Comparison of ENCODE assay signal across 8 cellular contexts in genomic region chr13:100392709-100393630, GRCh38.
DNase-seq lines count a peak whose midpoint lies in the region; ATAC-seq and TF ChIP-seq lines count a peak whose summit lies in the region.

No MANE protein-coding gene starts in this region.

- no peak for TF ChIP-seq CTCF in endodermal cell (conservative IDR thresholded peaks at IDR 0.05)

- ATAC-seq in GM19438 (IDR thresholded peaks at IDR 0.05; ENCODE audit: low read depth, unreplicated experiment) = peak; percentile 39
- ATAC-seq in stimulated activated naive B cell treated with anti-CD40 and anti-IgM and Interleukin-4, amounts not matched to agents 10 μg/mL and 1 μg/mL and 100 μg/mL, for 72 hours (replicated peaks) = peak; percentile 98 to 99

- no peaks in the 10 kb centered on the region for H3K9me3 ChIP-seq in endodermal cell (ENCODE audit: control insufficient read depth, low read length)

- 87 to 90% methylated on average over 9 to 12 of the region's 12 CpGs for WGBS in endodermal cell (ENCODE audit: insufficient coverage in 1 of 2, insufficient read length in 1 of 2), 2 experiments

- in situ Hi-C loops in KBM-7 (cut with MboI; ENCODE audit: low pct_unique_long_range_greater_than_20kb, low sequenced_read_pairs) = no loop called here

- H3K9me3 Mint-ChIP-seq in endodermal cell = no peaks in the 10 kb centered on the region
- H3K9me3 Mint-ChIP-seq in stimulated activated naive B cell treated with anti-CD40 and anti-IgM and Interleukin-4, amounts not matched to agents 10 μg/mL and 1 μg/mL and 100 μg/mL, for 72 hours = no peaks in the 10 kb centered on the region

- no peaks in the 10 kb centered on the region for H3K4me1 ChIP-seq in endodermal cell (ENCODE audit: control insufficient read depth, insufficient read depth, low read length)

- H3K36me3 Mint-ChIP-seq in endodermal cell (ENCODE audit: low read depth) = peaks cover 13% of the 10 kb centered on the region
- peaks cover 0 to 3% of the 10 kb centered on the region in 2 donors for H3K36me3 Mint-ChIP-seq in stimulated activated naive B cell treated with anti-CD40 and anti-IgM and Interleukin-4, amounts not matched to agents 10 μg/mL and 1 μg/mL and 100 μg/mL, for 72 hours

- peak overlapping the region; percentile 82 for H3K27ac Mint-ChIP-seq in endodermal cell
- no peak overlapping the region for H3K27ac Mint-ChIP-seq in stimulated activated naive B cell treated with anti-CD40 and anti-IgM and Interleukin-4, amounts not matched to agents 10 μg/mL and 1 μg/mL and 100 μg/mL, for 72 hours

- no peaks in the 10 kb centered on the region for H3K27me3 Mint-ChIP-seq in endodermal cell (ENCODE audit: insufficient read depth)
- H3K27me3 Mint-ChIP-seq in stimulated activated naive B cell treated with anti-CD40 and anti-IgM and Interleukin-4, amounts not matched to agents 10 μg/mL and 1 μg/mL and 100 μg/mL, for 72 hours = no peaks in the 10 kb centered on the region

- no peaks in the 10 kb centered on the region for H3K27me3 ChIP-seq in endodermal cell (ENCODE audit: control insufficient read depth, insufficient read depth, low read length, poor library complexity, severe bottlenecking)

- peaks cover 17% of the 10 kb centered on the region for H3K36me3 ChIP-seq in endodermal cell (ENCODE audit: control insufficient read depth, insufficient read depth, low read length)

- H3K4me1 Mint-ChIP-seq in endodermal cell = peaks cover 2% of the 10 kb centered on the region
- H3K4me1 Mint-ChIP-seq in stimulated activated naive B cell treated with anti-CD40 and anti-IgM and Interleukin-4, amounts not matched to agents 10 μg/mL and 1 μg/mL and 100 μg/mL, for 72 hours = peaks cover 4 to 6% of the 10 kb centered on the region in 2 donors

- no peak overlapping the region for H3K4me3 ChIP-seq in endodermal cell (ENCODE audit: low read length)

- H3K4me3 Mint-ChIP-seq in endodermal cell = no peak overlapping the region
- no peak overlapping the region for H3K4me3 Mint-ChIP-seq in stimulated activated naive B cell treated with anti-CD40 and anti-IgM and Interleukin-4, amounts not matched to agents 10 μg/mL and 1 μg/mL and 100 μg/mL, for 72 hours

- H3K9ac ChIP-seq in endodermal cell (ENCODE audit: extremely low read depth, low read length, poor library complexity, severe bottlenecking) = no peak overlapping the region

- DNase-seq in A172 (ENCODE audit: low spot score) (peak; percentile 99), KBM-7 (peak; percentile 68), endodermal cell (peak; percentile 85), myocyte (ENCODE audit: low read depth) (peak; percentile 94), NCI-H748 treated with DMSO at 0.1 percent for 48 hours (lab: John Stamatoyannopoulos, UW) (no peak)
- DNase-seq in activated CD4-positive, alpha-beta T cell treated with anti-CD3 and anti-CD28 coated beads for 48 hours = peak; percentile 77
- DNase-seq in stimulated activated naive B cell treated with anti-CD40 and anti-IgM and Interleukin-4, amounts not matched to agents 10 μg/mL and 1 μg/mL and 100 μg/mL, for 72 hours = peak; percentile 35

- H3K27ac ChIP-seq in endodermal cell (ENCODE audit: low read depth, low read length) = peak overlapping the region; percentile 47
